ENCODE assay signal across 1 cellular context in genomic region chr22:43867839-43868652, GRCh38.
TF ChIP-seq lines count a peak whose summit lies in the region.

No MANE protein-coding gene starts in this region.

TF ChIP-seq in endothelial cell of umbilical vein, 7 proteins besides CTCF, POLR2A, EP300 and RAD21 (continued from another document):
- TF ChIP-seq EZH2 (IDR thresholded peaks at IDR 0.05; ENCODE audit: borderline replicate concordance, low read depth, low read length, severe bottlenecking) = no peak
TF ChIP-seq in endothelial cell of umbilical vein: peak in this region for 1.
